Comparison of ENCODE assay signal across 18 cellular contexts in genomic region chr3:166634091-166634746, GRCh38.
DNase-seq lines count a peak whose midpoint lies in the region; ATAC-seq and TF ChIP-seq lines count a peak whose summit lies in the region.
"Had no signal": no experiment of that assay in that cellular context is flagged by ENCODE, and none has a peak within 500 bp of the region (broad histone marks: within the 10 kb centered on the region; RNA-seq: fewer than 3 reads in every experiment).

No MANE protein-coding gene starts in this region.

- no peaks in the 10 kb centered on the region for H3K4me1 ChIP-seq in foreskin keratinocyte
- H3K4me1 ChIP-seq: SJCRH30 had no signal

- no peak overlapping the region for H3K27ac Mint-ChIP-seq in stimulated activated naive CD8-positive, alpha-beta T cell treated with anti-CD3 and anti-CD28 coated beads, Interleukin-15, amount 100 ng/mL, for 72 hours

- no peak overlapping the region for H3K4me3 Mint-ChIP-seq in stimulated activated naive CD8-positive, alpha-beta T cell treated with anti-CD3 and anti-CD28 coated beads, Interleukin-15, amount 100 ng/mL, for 72 hours

- no peak overlapping the region for H3K4me3 ChIP-seq in fibroblast of villous mesenchyme (ENCODE audit: low read depth, low read length)
- H3K4me3 ChIP-seq: SJCRH30 had no signal

- H3K9me3 Mint-ChIP-seq in stimulated activated naive CD8-positive, alpha-beta T cell treated with anti-CD3 and anti-CD28 coated beads, Interleukin-15, amount 100 ng/mL, for 72 hours = peaks cover 0 to 4% of the 10 kb centered on the region in 2 donors

- peak; percentile 30 for DNase-seq in NCI-H748 (lab: John Stamatoyannopoulos, UW; ENCODE audit: unreplicated experiment)
- DNase-seq in NCI-H748 treated with DMSO at 0.1 percent for 48 hours (lab: John Stamatoyannopoulos, UW) = no peak
- peak; percentile 14 for DNase-seq in NOMO-1 treated with dmso at 0.1 percent for 144 hours (lab: John Stamatoyannopoulos, UW; ENCODE audit: unreplicated experiment)
- DNase-seq in fibroblast of villous mesenchyme (ENCODE audit: low read depth) = peak; percentile 24
- no peak for DNase-seq in cerebellum (ENCODE audit: low spot score)
- no peak for DNase-seq in stimulated activated naive CD8-positive, alpha-beta T cell treated with anti-CD3 and anti-CD28 coated beads, Interleukin-15, amount 100 ng/mL, for 72 hours
- no peak for DNase-seq in foreskin keratinocyte
- DNase-seq: C1 segment of cervical spinal cord, DMS153, EL, KBM-7, NCI-H1092 treated with DMSO at 0.1 percent for 48 hours, NCI-H1930, NCI-H2227 treated with DMSO at 0.1 percent for 48 hours, NCI-H526, RPMI8226, SJCRH30 had no signal

- H3K4me1 Mint-ChIP-seq in stimulated activated naive CD8-positive, alpha-beta T cell treated with anti-CD3 and anti-CD28 coated beads, Interleukin-15, amount 100 ng/mL, for 72 hours = no peaks in the 10 kb centered on the region

- H3K27me3 ChIP-seq in foreskin keratinocyte = no peaks in the 10 kb centered on the region
- H3K27me3 ChIP-seq: SJCRH30 had no signal

- TF ChIP-seq CTCF in fibroblast of villous mesenchyme (IDR thresholded peaks at IDR 0.05; ENCODE audit: insufficient read depth, low read depth, low read length) (no peak), foreskin keratinocyte (conservative IDR thresholded peaks at IDR 0.05) (no peak)

- ATAC-seq in stimulated activated naive CD8-positive, alpha-beta T cell treated with anti-CD3 and anti-CD28 coated beads, Interleukin-15, amount 100 ng/mL, for 72 hours = no peak
- ATAC-seq in HG03571 (IDR thresholded peaks at IDR 0.05; ENCODE audit: unreplicated experiment) = no peak
- ATAC-seq in foreskin keratinocyte = no peak

- H3K27ac ChIP-seq in foreskin keratinocyte = no peak overlapping the region
- H3K27ac ChIP-seq: SJCRH30 had no signal

- H3K27me3 Mint-ChIP-seq in stimulated activated naive CD8-positive, alpha-beta T cell treated with anti-CD3 and anti-CD28 coated beads, Interleukin-15, amount 100 ng/mL, for 72 hours = no peaks in the 10 kb centered on the region

Comparison
In these comparisons a context has a peak if more than half of its experiments do, and no peak if none do; other contexts are left out.
1. DNase-seq: peak in NCI-H748 (single experiment), NOMO-1 treated with dmso at 0.1 percent for 144 hours (single experiment) and fibroblast of villous mesenchyme (single experiment); none in NCI-H748 treated with DMSO at 0.1 percent for 48 hours (single experiment), cerebellum (single experiment), stimulated activated naive CD8-positive, alpha-beta T cell treated with anti-CD3 and anti-CD28 coated beads, Interleukin-15, amount 100 ng/mL, for 72 hours (0 of 2) and foreskin keratinocyte (0 of 2).